23 cellular contexts compared by ENCODE assay signal in genomic region chr9:128631636-128632035, GRCh38. TPM values are rescaled to one million over a fixed set of nuclear protein-coding genes. Genes with fewer than 3 reads are reported as not detected.
A peak's percentile ranks its signal among the peaks of the same experiment; 100 is the strongest.
DNase-seq lines count a peak whose midpoint lies in the region; ATAC-seq and TF ChIP-seq lines count a peak whose summit lies in the region.
"Had no signal": no experiment of that assay in that cellular context is flagged by ENCODE, and none has a peak within 500 bp of the region (broad histone marks: within the 10 kb centered on the region; RNA-seq: fewer than 3 reads in every experiment).

No MANE protein-coding gene starts in this region.

- TF ChIP-seq CTCF in heart right ventricle (IDR thresholded peaks at IDR 0.05) (no peak), chondrocyte (IDR thresholded peaks at IDR 0.05) (no peak)

- H3K4me1 ChIP-seq in right cardiac atrium (ENCODE audit: control insufficient read depth, insufficient read depth, low read length) (peaks cover 5% of the 10 kb centered on the region), heart right ventricle (peaks cover 27 to 63% (median 39%) of the 10 kb centered on the region in 9 donors), neuronal stem cell (ENCODE audit: control insufficient read depth in 2 of 2, insufficient read depth in 1 of 2, low read depth in 1 of 2, low read length in 2 of 2) (peaks cover 0 to 8% of the 10 kb centered on the region in 2 donors)

- 92% methylated on average over 9 of the region's 9 CpGs for WGBS in right cardiac atrium
- 92% methylated on average over 9 of the region's 9 CpGs for WGBS in heart right ventricle, 2 donors
- no CpG with 5 or more reads among the region's 9 CpGs for WGBS in neuronal stem cell (ENCODE audit: extremely low coverage in 2 of 2, insufficient read length in 2 of 2, insufficient replicate concordance in 1 of 2), 2 donors

- peak overlapping the region; percentile 16 for H3K23ac ChIP-seq in neuronal stem cell (ENCODE audit: low read depth, low read length, poor library complexity)

- H3K27me3 Mint-ChIP-seq in chondrocyte (ENCODE audit: low read depth) = no peaks in the 10 kb centered on the region
- H3K27me3 Mint-ChIP-seq: CD4-positive, alpha-beta memory T cell had no signal

- H3K27ac Mint-ChIP-seq in chondrocyte (ENCODE audit: unreplicated experiment) = no peak overlapping the region
- H3K27ac Mint-ChIP-seq: CD4-positive, alpha-beta memory T cell had no signal

- no peaks in the 10 kb centered on the region for H3K27me3 ChIP-seq in right cardiac atrium (ENCODE audit: control insufficient read depth, insufficient read depth)
- no peaks in the 10 kb centered on the region for H3K27me3 ChIP-seq in heart right ventricle
- no peaks in the 10 kb centered on the region for H3K27me3 ChIP-seq in neuronal stem cell (ENCODE audit: control insufficient read depth in 3 of 3, insufficient read depth in 3 of 3, low read depth in 1 of 3, low read length in 3 of 3)
- H3K27me3 ChIP-seq: BLaER1, MG63, Peyer's patch had no signal

- no peaks in the 10 kb centered on the region for H3K9me3 Mint-ChIP-seq in chondrocyte (ENCODE audit: low read depth)

- peaks cover 43% of the 10 kb centered on the region for H3K36me3 Mint-ChIP-seq in chondrocyte (ENCODE audit: low read depth)

- no peak overlapping the region for H2BK12ac ChIP-seq in neuronal stem cell (ENCODE audit: low read length)

- ATAC-seq in right cardiac atrium = no peak
- no peak for ATAC-seq in heart right ventricle

- no peak overlapping the region for H3K4ac ChIP-seq in neuronal stem cell (ENCODE audit: low read length)

- H4K91ac ChIP-seq in neuronal stem cell (ENCODE audit: low read depth, low read length, poor library complexity) = no peak overlapping the region

- H3K9me3 ChIP-seq in right cardiac atrium (ENCODE audit: control insufficient read depth, low read length) (no peaks in the 10 kb centered on the region), heart right ventricle (no peaks in the 10 kb centered on the region), neuronal stem cell (replicated peaks in 1 of 2; ENCODE audit: control insufficient read depth in 2 of 2, insufficient read depth in 1 of 2, low read depth in 1 of 2, low read length in 2 of 2) (no peaks in the 10 kb centered on the region)
- H3K9me3 ChIP-seq: BLaER1, MG63, Peyer's patch, SK-N-SH had no signal

- peak overlapping the region; percentile 27 for H2BK5ac ChIP-seq in neuronal stem cell (ENCODE audit: low read length)

- H3K36me3 ChIP-seq in heart right ventricle (peaks cover 7 to 82% (median 77%) of the 10 kb centered on the region in 9 donors), neuronal stem cell (replicated peaks in 1 of 2; ENCODE audit: control insufficient read depth in 2 of 2, insufficient read depth in 2 of 2, low read length in 2 of 2) (peaks cover 52 to 99% of the 10 kb centered on the region in 2 donors)

- H2AK5ac ChIP-seq in neuronal stem cell (ENCODE audit: low read depth, low read length) = no peak overlapping the region

- no peak overlapping the region for H2BK15ac ChIP-seq in neuronal stem cell (ENCODE audit: low read length)

- DNase-seq in right cardiac atrium (peak in 2 of 3 donors; percentile 1 to 14), heart right ventricle (no peak), chondrocyte (ENCODE audit: low spot score) (peak; percentile 28), neuronal stem cell (ENCODE audit: low spot score) (no peak), NCI-H2107 (lab: John Stamatoyannopoulos, UW) (no peak), LoVo (ENCODE audit: low spot score) (no peak), KG1 (lab: John Stamatoyannopoulos, UW) (no peak)
- DNase-seq: Calu3; CD4-positive, alpha-beta memory T cell; GF-D8; GM23248; HCEC 1CT; MG63; NCI-H1092; NCI-H1436 treated with DMSO at 0.1 percent for 48 hours; NCI-H2029; NCI-H2171 treated with DMSO at 0.1 percent for 48 hours; NCI-H446 treated with DMSO at 0.1 percent for 48 hours; SHP77 treated with DMSO at 0.1 percent for 48 hours had no signal

- H4K8ac ChIP-seq in neuronal stem cell (ENCODE audit: low read depth, low read length) = no peak overlapping the region

- no peak overlapping the region for H3K4me3 Mint-ChIP-seq in chondrocyte (ENCODE audit: unreplicated experiment)
- H3K4me3 Mint-ChIP-seq: CD4-positive, alpha-beta memory T cell had no signal

- H3K14ac ChIP-seq in neuronal stem cell (ENCODE audit: low read length) = no peak overlapping the region

- no peak overlapping the region for H3K4me3 ChIP-seq in right cardiac atrium (ENCODE audit: low read length)
- H3K4me3 ChIP-seq in heart right ventricle = no peak overlapping the region
- H3K4me3 ChIP-seq in neuronal stem cell (ENCODE audit: low read length in 2 of 2) = no peak overlapping the region
- H3K4me3 ChIP-seq: BLaER1, GM23248, MG63, Peyer's patch had no signal

- H2BK120ac ChIP-seq in neuronal stem cell (ENCODE audit: low read depth, low read length) = no peak overlapping the region

- no peak overlapping the region for H3K9ac ChIP-seq in neuronal stem cell (ENCODE audit: low read depth, low read length, poor library complexity)
- H3K9ac ChIP-seq: BLaER1, GM23248, KMS-11, SK-N-SH had no signal

- H3K4me2 ChIP-seq in neuronal stem cell (ENCODE audit: insufficient read depth, low read length, poor library complexity, severe bottlenecking) = no peak overlapping the region
- H3K4me2 ChIP-seq: BLaER1, KMS-11, SK-N-SH had no signal

- H3K18ac ChIP-seq in neuronal stem cell (ENCODE audit: low read length) = no peak overlapping the region

- intact Hi-C loops in right cardiac atrium (cut with DNase I) (no loop called here), heart right ventricle (cut with DNase I) (loop anchor here in 3 of 10 donors (10.0 kb wide), 1 partner anchor 53 kb away; the partner anchor contains the start of gene SET (in 3 of the 3))

- H3K27ac ChIP-seq in right cardiac atrium (ENCODE audit: low read length) (no peak overlapping the region), heart right ventricle (peak overlapping the region in 3 of 10 donors; percentile 12 to 45 (median 44)), neuronal stem cell (replicated peaks; ENCODE audit: low read length) (no peak overlapping the region)
- H3K27ac ChIP-seq: BLaER1, GM23248, KMS-11, Peyer's patch had no signal

- peaks cover 28% of the 10 kb centered on the region for H3K4me1 Mint-ChIP-seq in chondrocyte (ENCODE audit: low read depth)
- H3K4me1 Mint-ChIP-seq: CD4-positive, alpha-beta memory T cell had no signal

- H2AFZ ChIP-seq in neuronal stem cell (ENCODE audit: low read length) = no peak overlapping the region
- H2AFZ ChIP-seq: GM23248 had no signal

- H3K79me1 ChIP-seq in neuronal stem cell (ENCODE audit: low read depth, low read length) = peaks cover 8% of the 10 kb centered on the region

RNA-seq across cellular contexts. Expression of gene DYNC2I2, which starts 25.0 kb away (rescaled TPM):
- total RNA-seq in right cardiac atrium (10 to 100 TPM; 13.5 to 25.6 (median 18.5) TPM), heart right ventricle (10 to 100 TPM; 22.1 to 44.8 (median 30.1) TPM), chondrocyte (23.4 to 41.0 TPM (median 24.0 TPM) in 3 replicates)
- polyA plus RNA-seq in right cardiac atrium (30.2 TPM), heart right ventricle (10 to 100 TPM; 60.1 to 83.2 TPM)
- polyA plus RNA-seq in neuronal stem cell (2013, experiment 1 of 2) = 41.3 TPM
- polyA plus RNA-seq in neuronal stem cell (2013, experiment 2 of 2) = 40.8 TPM

RNA-seq across cellular contexts. Expression of gene SET, which starts 57.4 kb away (rescaled TPM):
- total RNA-seq in right cardiac atrium (100 to 1,000 TPM; 180 to 210 (median 191) TPM), heart right ventricle (100 to 1,000 TPM; 183 to 228 (median 202) TPM), chondrocyte (235 to 266 TPM (median 255 TPM) in 3 replicates)
- polyA plus RNA-seq in right cardiac atrium (86.1 TPM), heart right ventricle (100 to 1,000 TPM in 1 of 2 donors, 10 to 100 TPM in 1; 87.0 to 138 TPM)
- polyA plus RNA-seq in neuronal stem cell (2013, experiment 1 of 2) = 683 TPM
- polyA plus RNA-seq in neuronal stem cell (2013, experiment 2 of 2) = 718 TPM

Comparison
In these comparisons a context has a peak if more than half of its experiments do, and no peak if none do; other contexts are left out.
1. DNase-seq: peak in right cardiac atrium (2 of 3) and chondrocyte (single experiment); none in heart right ventricle (0 of 2), neuronal stem cell (single experiment), NCI-H2107 (single experiment), LoVo (single experiment) and KG1 (single experiment).